ENCODE assay signal across 9 cellular contexts in the genomic region with DNA sequence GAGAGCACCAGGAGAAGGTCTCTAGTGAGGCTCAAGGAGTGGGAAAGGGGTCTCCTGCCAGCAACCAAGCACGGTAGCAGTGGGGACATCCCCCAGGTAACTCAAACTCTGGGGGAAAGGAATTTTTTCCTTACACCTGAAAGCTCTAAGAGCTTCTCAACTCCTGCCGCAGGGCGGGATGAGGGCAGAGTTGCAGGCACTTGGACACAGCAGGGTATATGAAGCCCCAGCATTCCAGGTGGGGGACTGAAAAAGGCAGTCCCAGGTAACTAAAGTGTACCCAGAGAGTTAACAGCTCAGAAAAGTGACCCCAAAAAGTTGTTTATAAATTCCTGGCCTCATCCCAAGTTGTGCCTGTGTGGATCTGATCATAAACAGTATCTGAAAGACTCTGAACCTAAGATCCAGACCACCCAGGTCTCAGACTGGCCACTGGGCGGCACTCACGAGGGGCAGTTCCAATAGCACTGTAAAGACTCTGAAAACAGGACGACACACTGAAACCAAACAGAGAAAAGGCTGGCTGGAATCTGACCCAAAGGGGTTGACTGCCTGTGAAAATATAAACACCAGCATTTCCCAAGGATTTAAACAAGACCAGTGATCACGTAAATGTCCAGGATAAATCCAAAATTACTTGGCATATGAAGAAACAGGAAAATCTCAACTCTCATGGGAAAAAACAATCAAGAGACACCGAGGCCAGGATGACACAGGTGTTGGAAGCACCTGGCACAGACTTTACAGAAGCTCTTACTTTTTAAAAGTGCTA. TPM values are rescaled to one million over a fixed set of nuclear protein-coding genes. Genes with fewer than 3 reads are reported as not detected.
DNase-seq lines count a peak whose midpoint lies in the region; TF ChIP-seq lines count a peak whose summit lies in the region.
"Had no signal": no experiment of that assay in that cellular context is flagged by ENCODE, and none has a peak within 500 bp of the region (broad histone marks: within the 10 kb centered on the region; RNA-seq: fewer than 3 reads in every experiment).

No MANE protein-coding gene starts in this region.

- no peaks in the 10 kb centered on the region for H3K79me2 ChIP-seq in MM.1S (ENCODE audit: low read length)

- no peaks in the 10 kb centered on the region for H3K36me3 Mint-ChIP-seq in glutamatergic neuron (ENCODE audit: unreplicated experiment)
- H3K36me3 Mint-ChIP-seq: CD4-positive, CD25-positive, alpha-beta regulatory T cell had no signal

- H4K20me1 ChIP-seq in MM.1S (ENCODE audit: insufficient read depth, low read length): no peaks in the 10 kb centered on the region

- peak overlapping the region; percentile 30; the same call in 1 of the 2 replicates for H3K4me3 ChIP-seq in MM.1S (ENCODE audit: low read length)
- H3K4me3 ChIP-seq in WERI-Rb-1 (ENCODE audit: low read depth, low read length): no peak overlapping the region
- H3K4me3 ChIP-seq in prostate gland: no peak overlapping the region

- H3K9me2 ChIP-seq in MM.1S (replicated peaks; ENCODE audit: insufficient read depth, low read length): no peaks in the 10 kb centered on the region

- peak overlapping the region; percentile 55 for H3K9ac ChIP-seq in MM.1S (ENCODE audit: low read length)

- H3K9me3 ChIP-seq in MM.1S (replicated peaks; ENCODE audit: insufficient read depth, low read length) (no peaks in the 10 kb centered on the region), WERI-Rb-1 (ENCODE audit: severe bottlenecking) (no peaks in the 10 kb centered on the region), prostate gland (no peaks in the 10 kb centered on the region)

- WGBS in prostate gland: 29% methylated on average over 8 of the region's 8 CpGs

- peak overlapping the region; percentile 79 for H3K27ac ChIP-seq in MM.1S (ENCODE audit: low read length)
- H3K27ac ChIP-seq in WERI-Rb-1: peak overlapping the region; percentile 16; the same call in 1 of the 2 replicates
- H3K27ac ChIP-seq in prostate gland: peak overlapping the region; percentile 35 to 51

- H3K36me3 ChIP-seq in MM.1S (replicated peaks; ENCODE audit: insufficient read depth, low read length) (no peaks in the 10 kb centered on the region), WERI-Rb-1 (no peaks in the 10 kb centered on the region), prostate gland (no peaks in the 10 kb centered on the region)

- intact Hi-C loops in prostate gland (cut with DNase I): no loop called here

- peak overlapping the region; percentile 81 for H2AFZ ChIP-seq in MM.1S (ENCODE audit: low read length)

- no peak for TF ChIP-seq POLR2A in prostate gland (IDR thresholded peaks at IDR 0.05)

- H3K4me2 ChIP-seq in MM.1S (ENCODE audit: low read depth, low read length): peak overlapping the region; percentile 64

- H3K27me3 Mint-ChIP-seq in glutamatergic neuron (ENCODE audit: unreplicated experiment): peaks cover 4% of the 10 kb centered on the region

- TF ChIP-seq CTCF in MM.1S (IDR thresholded peaks at IDR 0.05; ENCODE audit: low read length) (peak; percentile 99), WERI-Rb-1 (IDR thresholded peaks at IDR 0.05; ENCODE audit: low read depth, low read length) (peak; percentile 84), glutamatergic neuron (IDR thresholded peaks at IDR 0.05; ENCODE audit: partially characterized antibody, unreplicated experiment) (peak; percentile 61), prostate gland (IDR thresholded peaks at IDR 0.05) (peak; percentile 23 to 74 (median 63))

- DNase-seq in NCI-H1105 treated with DMSO at 0.1 percent for 48 hours (lab: John Stamatoyannopoulos, UW) (peak; percentile 7), NCI-H1105 (lab: John Stamatoyannopoulos, UW) (no peak), MM.1S (peak; percentile 91), WERI-Rb-1 (peak; percentile 74), glutamatergic neuron (peak; percentile 80), prostate gland (ENCODE audit: low spot score) (peak; percentile 61), NCI-H226 (no peak), NCI-H1436 treated with DMSO at 0.1 percent for 48 hours (lab: John Stamatoyannopoulos, UW) (no peak)

- H3K27me3 ChIP-seq in MM.1S (replicated peaks; ENCODE audit: insufficient read depth, low read length) (no peaks in the 10 kb centered on the region), WERI-Rb-1 (ENCODE audit: insufficient read depth, low read depth, severe bottlenecking) (no peaks in the 10 kb centered on the region), prostate gland (replicated peaks; ENCODE audit: insufficient read depth) (no peaks in the 10 kb centered on the region)

- peaks cover 3% of the 10 kb centered on the region for H3K4me1 Mint-ChIP-seq in glutamatergic neuron (ENCODE audit: low read depth, unreplicated experiment)

- H3F3A ChIP-seq in MM.1S (ENCODE audit: insufficient read depth, low read length): peaks cover 17% of the 10 kb centered on the region

- H3K4me3 Mint-ChIP-seq in glutamatergic neuron (ENCODE audit: unreplicated experiment): no peak overlapping the region
- H3K4me3 Mint-ChIP-seq: CD4-positive, CD25-positive, alpha-beta regulatory T cell had no signal

- no peaks in the 10 kb centered on the region for H3K9me3 Mint-ChIP-seq in glutamatergic neuron (ENCODE audit: unreplicated experiment)

- no peak overlapping the region for H3K27ac Mint-ChIP-seq in glutamatergic neuron (ENCODE audit: unreplicated experiment)
- H3K27ac Mint-ChIP-seq: CD4-positive, CD25-positive, alpha-beta regulatory T cell had no signal

- H3K4me1 ChIP-seq in MM.1S (ENCODE audit: low read length) (peaks cover 17% of the 10 kb centered on the region), prostate gland (replicated peaks) (no peaks in the 10 kb centered on the region)

RNA-seq across cellular contexts. Expression of a gene that starts 47.5 kb away (rescaled TPM):
- 1.0 TPM for total RNA-seq in glutamatergic neuron (ENCODE audit: unreplicated experiment)
- total RNA-seq in prostate gland: 1 to 10 TPM; 3.2 to 7.0 TPM

RNA-seq across cellular contexts. Expression of a gene that starts 47.6 kb away (rescaled TPM):
- total RNA-seq in glutamatergic neuron (ENCODE audit: unreplicated experiment): 41.2 TPM
- 10 to 100 TPM; 22.7 to 38.3 TPM for total RNA-seq in prostate gland

Comparison
In these comparisons a context has a peak if more than half of its experiments do, and no peak if none do; other contexts are left out.
1. DNase-seq: peak in NCI-H1105 treated with DMSO at 0.1 percent for 48 hours (single experiment), MM.1S (single experiment), WERI-Rb-1 (single experiment), glutamatergic neuron (single experiment) and prostate gland (single experiment); none in NCI-H1105 (single experiment), NCI-H226 (single experiment) and NCI-H1436 treated with DMSO at 0.1 percent for 48 hours (single experiment).
2. H3K27ac ChIP-seq: peak in every context shown above with its lines; median percentile 79 in MM.1S; 43 in prostate gland; 16 in WERI-Rb-1.
3. Peak in every context shown above with its lines, with median percentiles within 50 percentile points of each other: CTCF ChIP-seq.